13 cellular contexts compared by ENCODE assay signal in genomic region chr12:11830298-11830937, GRCh38.
DNase-seq lines count a peak whose midpoint lies in the region; ATAC-seq and TF ChIP-seq lines count a peak whose summit lies in the region.
"Had no signal": no experiment of that assay in that cellular context is flagged by ENCODE, and none has a peak within 500 bp of the region (broad histone marks: within the 10 kb centered on the region; RNA-seq: fewer than 3 reads in every experiment).

No MANE protein-coding gene starts in this region.

- DNase-seq in WTC11 (ENCODE audit: low spot score): no peak
- no peak for DNase-seq in right atrium auricular region (ENCODE audit: low spot score)
- no peak for DNase-seq in stomach
- DNase-seq in natural killer cell: no peak
- DNase-seq in BE2C: no peak
- DNase-seq in omental fat pad (ENCODE audit: low spot score): no peak
- DNase-seq in NOMO-1 treated with DMSO at 0.1 percent for 48 hours (lab: John Stamatoyannopoulos, UW; ENCODE audit: unreplicated experiment): no peak
- DNase-seq: Caco-2, NCI-H1092 had no signal

- H3K4me3 Mint-ChIP-seq in WTC11: no peak overlapping the region
- H3K4me3 Mint-ChIP-seq in natural killer cell: no peak overlapping the region
- H3K4me3 Mint-ChIP-seq: central memory CD8-positive, alpha-beta T cell; stimulated activated naive CD8-positive, alpha-beta T cell treated with anti-CD3 and anti-CD28 coated beads, Interleukin-15, Interleukin-2, amounts not matched to agents 100 ng/mL and 50 ng/mL, for 24 hours had no signal

- H3K36me3 ChIP-seq in right atrium auricular region (no peaks in the 10 kb centered on the region), stomach (peaks cover 0 to 14% (median 3%) of the 10 kb centered on the region in 4 donors), BE2C (no peaks in the 10 kb centered on the region)

- H3K36me3 Mint-ChIP-seq in WTC11 (no peaks in the 10 kb centered on the region), natural killer cell (no peaks in the 10 kb centered on the region)

- TF ChIP-seq CTCF in WTC11 (IDR thresholded peaks at IDR 0.05): no peak
- TF ChIP-seq CTCF in right atrium auricular region (IDR thresholded peaks at IDR 0.05): no peak
- TF ChIP-seq CTCF in stomach (IDR thresholded peaks at IDR 0.05): no peak
- TF ChIP-seq CTCF in natural killer cell (IDR thresholded peaks at IDR 0.05): no peak
- no peak for TF ChIP-seq CTCF in BE2C (IDR thresholded peaks at IDR 0.05; ENCODE audit: low read depth, low read length)
- TF ChIP-seq CTCF in omental fat pad (IDR thresholded peaks at IDR 0.05): no peak

- ATAC-seq in GM21529 (IDR thresholded peaks at IDR 0.05; ENCODE audit: unreplicated experiment): peak; percentile 47
- ATAC-seq in WTC11: no peak
- no peak for ATAC-seq in natural killer cell
- no peak for ATAC-seq in omental fat pad (ENCODE audit: low FRiP score)

- H3K4me1 Mint-ChIP-seq in WTC11 (peaks cover 14% of the 10 kb centered on the region), natural killer cell (peaks cover 12 to 15% of the 10 kb centered on the region in 2 donors)

- POLR2A ChIA-PET in WTC11 (lab: Charles Lee): no interaction called here

- H3K4me3 ChIP-seq in right atrium auricular region (no peak overlapping the region), stomach (no peak overlapping the region), BE2C (ENCODE audit: low read depth, low read length) (no peak overlapping the region)
- H3K4me3 ChIP-seq: SK-N-MC had no signal

- H3K27ac ChIP-seq in right atrium auricular region (peak overlapping the region; percentile 45 to 47), stomach (peak overlapping the region in 3 of 5 donors; percentile 21 to 31 (median 26))
- H3K27ac ChIP-seq: SK-N-MC had no signal

- H3K27me3 ChIP-seq in right atrium auricular region: no peaks in the 10 kb centered on the region
- no peaks in the 10 kb centered on the region for H3K27me3 ChIP-seq in stomach
- no peaks in the 10 kb centered on the region for H3K27me3 ChIP-seq in BE2C

- H3K4me1 ChIP-seq in right atrium auricular region: peaks cover 0 to 69% of the 10 kb centered on the region in 2 donors
- H3K4me1 ChIP-seq in stomach: peaks cover 12 to 82% (median 35%) of the 10 kb centered on the region in 4 donors
- H3K4me1 ChIP-seq in BE2C: no peaks in the 10 kb centered on the region
- H3K4me1 ChIP-seq: Caco-2 had no signal

- 74 to 84% (median 82%) methylated on average over 5 of the region's 5 CpGs for WGBS in stomach, 5 donors

- no peak for TF ChIP-seq POLR2A in stomach (IDR thresholded peaks at IDR 0.05)

- H3K9me3 ChIP-seq in right atrium auricular region (no peaks in the 10 kb centered on the region), stomach (no peaks in the 10 kb centered on the region), BE2C (no peaks in the 10 kb centered on the region)
- H3K9me3 ChIP-seq: Caco-2 had no signal

- H3K27me3 Mint-ChIP-seq in WTC11 (ENCODE audit: low read depth) (no peaks in the 10 kb centered on the region), natural killer cell (ENCODE audit: low read depth in 2 of 2) (no peaks in the 10 kb centered on the region)
- H3K27me3 Mint-ChIP-seq: central memory CD8-positive, alpha-beta T cell; stimulated activated naive CD8-positive, alpha-beta T cell treated with anti-CD3 and anti-CD28 coated beads, Interleukin-15, Interleukin-2, amounts not matched to agents 100 ng/mL and 50 ng/mL, for 24 hours had no signal

- intact Hi-C loops in stomach (cut with DNase I; ENCODE audit: low total_unique reads): no loop called here
- intact Hi-C loops in natural killer cell (cut with micrococcal nuclease): no loop called here

- CTCF ChIA-PET in WTC11 (lab: Charles Lee): no interaction called here

- H3K27ac Mint-ChIP-seq in WTC11 (no peak overlapping the region), natural killer cell (peak overlapping the region in 1 of 2 donors; percentile 6)
- H3K27ac Mint-ChIP-seq: stimulated activated naive CD8-positive, alpha-beta T cell treated with anti-CD3 and anti-CD28 coated beads, Interleukin-15, Interleukin-2, amounts not matched to agents 100 ng/mL and 50 ng/mL, for 24 hours had no signal

- no peak for TF ChIP-seq EP300 in stomach (IDR thresholded peaks at IDR 0.05)

- H3K9me3 Mint-ChIP-seq in WTC11 (no peaks in the 10 kb centered on the region), natural killer cell (no peaks in the 10 kb centered on the region)
- H3K9me3 Mint-ChIP-seq: central memory CD8-positive, alpha-beta T cell; stimulated activated naive CD8-positive, alpha-beta T cell treated with anti-CD3 and anti-CD28 coated beads, Interleukin-15, Interleukin-2, amounts not matched to agents 100 ng/mL and 50 ng/mL, for 24 hours had no signal

TF ChIP-seq in WTC11, 78 proteins besides CTCF, POLR2A, EP300 and RAD21:
- no peak for TF ChIP-seq JAZF1 (CRISPR knock-in tag; IDR thresholded peaks at IDR 0.05)
- TF ChIP-seq, protein P1, sequence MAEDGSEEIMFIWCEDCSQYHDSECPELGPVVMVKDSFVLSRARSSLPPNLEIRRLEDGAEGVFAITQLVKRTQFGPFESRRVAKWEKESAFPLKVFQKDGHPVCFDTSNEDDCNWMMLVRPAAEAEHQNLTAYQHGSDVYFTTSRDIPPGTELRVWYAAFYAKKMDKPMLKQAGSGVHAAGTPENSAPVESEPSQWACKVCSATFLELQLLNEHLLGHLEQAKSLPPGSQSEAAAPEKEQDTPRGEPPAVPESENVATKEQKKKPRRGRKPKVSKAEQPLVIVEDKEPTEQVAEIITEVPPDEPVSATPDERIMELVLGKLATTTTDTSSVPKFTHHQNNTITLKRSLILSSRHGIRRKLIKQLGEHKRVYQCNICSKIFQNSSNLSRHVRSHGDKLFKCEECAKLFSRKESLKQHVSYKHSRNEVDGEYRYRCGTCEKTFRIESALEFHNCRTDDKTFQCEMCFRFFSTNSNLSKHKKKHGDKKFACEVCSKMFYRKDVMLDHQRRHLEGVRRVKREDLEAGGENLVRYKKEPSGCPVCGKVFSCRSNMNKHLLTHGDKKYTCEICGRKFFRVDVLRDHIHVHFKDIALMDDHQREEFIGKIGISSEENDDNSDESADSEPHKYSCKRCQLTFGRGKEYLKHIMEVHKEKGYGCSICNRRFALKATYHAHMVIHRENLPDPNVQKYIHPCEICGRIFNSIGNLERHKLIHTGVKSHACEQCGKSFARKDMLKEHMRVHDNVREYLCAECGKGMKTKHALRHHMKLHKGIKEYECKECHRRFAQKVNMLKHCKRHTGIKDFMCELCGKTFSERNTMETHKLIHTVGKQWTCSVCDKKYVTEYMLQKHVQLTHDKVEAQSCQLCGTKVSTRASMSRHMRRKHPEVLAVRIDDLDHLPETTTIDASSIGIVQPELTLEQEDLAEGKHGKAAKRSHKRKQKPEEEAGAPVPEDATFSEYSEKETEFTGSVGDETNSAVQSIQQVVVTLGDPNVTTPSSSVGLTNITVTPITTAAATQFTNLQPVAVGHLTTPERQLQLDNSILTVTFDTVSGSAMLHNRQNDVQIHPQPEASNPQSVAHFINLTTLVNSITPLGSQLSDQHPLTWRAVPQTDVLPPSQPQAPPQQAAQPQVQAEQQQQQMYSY (CRISPR knock-in tag; IDR thresholded peaks at IDR 0.05): peak; percentile 82
